8 cellular contexts compared by ENCODE assay signal in genomic region chr17:7234100-7235012, GRCh38. TPM values are rescaled to one million over a fixed set of nuclear protein-coding genes. Genes with fewer than 3 reads are reported as not detected.
DNase-seq lines count a peak whose midpoint lies in the region; ATAC-seq and TF ChIP-seq lines count a peak whose summit lies in the region.

Gene DVL2, minus strand, starts transcription at chr17:7234517. Its CDS starts 255 bp downstream, at chr17:7234262.

- ATAC-seq in HG02610 (IDR thresholded peaks at IDR 0.05; ENCODE audit: unreplicated experiment), result peak; percentile 54
- ATAC-seq in activated naive CD8-positive, alpha-beta T cell treated with anti-CD3 and anti-CD28 coated beads, Interleukin-2, amount 50 U/mL, for 24 hours, result peak; percentile 39
- ATAC-seq in Right ventricle myocardium inferior, result peak; percentile 59

- peak within 1 kb of the TSS; percentile 84 for H2AFZ ChIP-seq in parathyroid adenoma

- peak within 1 kb of the TSS; percentile 72 for H3K4me2 ChIP-seq in parathyroid adenoma (ENCODE audit: low read length)

- peaks cover 36% of the 10 kb centered on the region for H3K36me3 Mint-ChIP-seq in activated naive CD8-positive, alpha-beta T cell treated with anti-CD3 and anti-CD28 coated beads, Interleukin-2, amount 50 U/mL, for 24 hours (ENCODE audit: low read depth)

- H3K9ac ChIP-seq in parathyroid adenoma, result peak within 1 kb of the TSS; percentile 38

- H3K9me3 ChIP-seq in parathyroid adenoma (ENCODE audit: control insufficient read depth, low read length) (no peaks in the 10 kb centered on the region), thyroid gland (no peaks in the 10 kb centered on the region)

- TF ChIP-seq CTCF in GM06990 (IDR thresholded peaks at IDR 0.05; ENCODE audit: insufficient read depth, low read length, poor library complexity, severe bottlenecking) (no peak), parathyroid adenoma (IDR thresholded peaks at IDR 0.05) (no peak), thyroid gland (IDR thresholded peaks at IDR 0.05) (peak in 2 of 6 experiments; percentile 17 to 45)

- DNase-seq in GM06990 (ENCODE audit: extremely low read depth, insufficient read length) (peak; percentile 92), NCI-H128 (lab: John Stamatoyannopoulos, UW; ENCODE audit: unreplicated experiment) (peak; percentile 74), T follicular helper cell (ENCODE audit: low read depth) (peak; percentile 93), Right ventricle myocardium inferior (ENCODE audit: missing footprints) (peak; percentile 97), thyroid gland (peak; percentile 96 to 97)
- peak; percentile 96 for DNase-seq in activated naive CD8-positive, alpha-beta T cell treated with anti-CD3 and anti-CD28 coated beads, Interleukin-2, amount 50 U/mL, for 24 hours

- 1 to 2% methylated on average over 38 to 40 of the region's 74 CpGs for WGBS in thyroid gland, 2 donors

- H3K9me3 Mint-ChIP-seq in activated naive CD8-positive, alpha-beta T cell treated with anti-CD3 and anti-CD28 coated beads, Interleukin-2, amount 50 U/mL, for 24 hours, result no peaks in the 10 kb centered on the region

- peaks cover 2% of the 10 kb centered on the region for H3K27me3 Mint-ChIP-seq in activated naive CD8-positive, alpha-beta T cell treated with anti-CD3 and anti-CD28 coated beads, Interleukin-2, amount 50 U/mL, for 24 hours

- peak within 1 kb of the TSS; percentile 82 for H3K27ac ChIP-seq in parathyroid adenoma
- H3K27ac ChIP-seq in thyroid gland, result peak within 1 kb of the TSS; percentile 63 to 87 (median 86)

- H3K4me1 ChIP-seq in parathyroid adenoma (peaks cover 14% of the 10 kb centered on the region), thyroid gland (peaks cover 21 to 36% of the 10 kb centered on the region in 2 donors)

- peaks cover 38% of the 10 kb centered on the region for H3K79me2 ChIP-seq in parathyroid adenoma

- peak; percentile 64 to 86 for TF ChIP-seq POLR2A in thyroid gland (IDR thresholded peaks at IDR 0.05)

- peaks cover 49% of the 10 kb centered on the region for H3K4me1 Mint-ChIP-seq in activated naive CD8-positive, alpha-beta T cell treated with anti-CD3 and anti-CD28 coated beads, Interleukin-2, amount 50 U/mL, for 24 hours

- intact Hi-C loops in Right ventricle myocardium inferior (cut with DNase I) (no loop called here), thyroid gland (cut with DNase I) (no loop called here)

- peak within 1 kb of the TSS; percentile 99 for H3K27ac Mint-ChIP-seq in activated naive CD8-positive, alpha-beta T cell treated with anti-CD3 and anti-CD28 coated beads, Interleukin-2, amount 50 U/mL, for 24 hours

- peak within 1 kb of the TSS; percentile 97 for H3K4me3 Mint-ChIP-seq in activated naive CD8-positive, alpha-beta T cell treated with anti-CD3 and anti-CD28 coated beads, Interleukin-2, amount 50 U/mL, for 24 hours

- H3K4me3 ChIP-seq in GM06990 (replicated peaks; ENCODE audit: low read depth, low read length) (peak within 1 kb of the TSS; percentile 65), parathyroid adenoma (ENCODE audit: low read depth, low read length) (peak within 1 kb of the TSS; percentile 83), thyroid gland (replicated peaks in 1 of 3) (peak within 1 kb of the TSS; percentile 87 to 98 (median 95))

- H3K27me3 ChIP-seq in GM06990 (replicated peaks; ENCODE audit: control insufficient read depth, insufficient read depth, low read length), result no peaks in the 10 kb centered on the region
- H3K27me3 ChIP-seq in parathyroid adenoma (ENCODE audit: control insufficient read depth, insufficient read depth, low read length), result no peaks in the 10 kb centered on the region
- H3K27me3 ChIP-seq in thyroid gland, result no peaks in the 10 kb centered on the region

- H3K36me3 ChIP-seq in GM06990 (ENCODE audit: control insufficient read depth, insufficient read depth, low read length), result peaks cover 28% of the 10 kb centered on the region
- H3K36me3 ChIP-seq in parathyroid adenoma (ENCODE audit: control insufficient read depth, insufficient read depth, low read length), result no peaks in the 10 kb centered on the region
- H3K36me3 ChIP-seq in thyroid gland, result peaks cover 14 to 17% of the 10 kb centered on the region in 2 donors

RNA-seq across cellular contexts. Expression of gene DVL2, which starts in this region (rescaled TPM):
- 20.0 TPM for total RNA-seq in Right ventricle myocardium inferior
- 10 to 100 TPM; 45.3 to 68.6 (median 49.0) TPM for total RNA-seq in thyroid gland

Comparison
In these comparisons a context has a peak if more than half of its experiments do, and no peak if none do; other contexts are left out.
1. Peak in every context shown above with its lines: DNase-seq, ATAC-seq, H3K4me3 ChIP-seq and H3K27ac ChIP-seq.